In genomic region chr7:80488851-80489370, GRCh38 we compare ENCODE assay signal across 18 cellular contexts. TPM values are rescaled to one million over a fixed set of nuclear protein-coding genes. Genes with fewer than 3 reads are reported as not detected.
DNase-seq lines count a peak whose midpoint lies in the region; ATAC-seq, FAIRE-seq and TF ChIP-seq lines count a peak whose summit lies in the region.
"Had no signal": no experiment of that assay in that cellular context is flagged by ENCODE, and none has a peak within 500 bp of the region (broad histone marks: within the 10 kb centered on the region; RNA-seq: fewer than 3 reads in every experiment).

No MANE protein-coding gene starts in this region.

- FAIRE-seq in G401.6 (lab: Jason Lieb, UNC), result peak; percentile 52
- FAIRE-seq: H1, HepG2 had no signal

- no peaks in the 10 kb centered on the region for H3K27me3 ChIP-seq in HUES6 (ENCODE audit: control insufficient read depth, insufficient read depth, low read length)
- no peaks in the 10 kb centered on the region for H3K27me3 ChIP-seq in gastrocnemius medialis
- H3K27me3 ChIP-seq: BLaER1 treated with 17β-estradiol and CSF1 and Interleukin-3, amounts not matched to agents 10 nM and 100 nM had no signal

- TF ChIP-seq CTCF in gastrocnemius medialis (IDR thresholded peaks at IDR 0.05 in 4 of 5, conservative IDR thresholded peaks at IDR 0.05 in 1 of 5), result no peak

- H3K36me3 ChIP-seq in HUES6 (ENCODE audit: control insufficient read depth, insufficient read depth, low read length) (no peaks in the 10 kb centered on the region), gastrocnemius medialis (no peaks in the 10 kb centered on the region)
- H3K36me3 ChIP-seq: BLaER1 treated with 17β-estradiol and CSF1 and Interleukin-3, amounts not matched to agents 10 nM and 100 nM had no signal

- no peak overlapping the region for H3K4me3 ChIP-seq in HUES6 (ENCODE audit: low read depth, low read length)
- no peak overlapping the region for H3K4me3 ChIP-seq in gastrocnemius medialis
- H3K4me3 ChIP-seq: BLaER1 treated with 17β-estradiol and CSF1 and Interleukin-3, amounts not matched to agents 10 nM and 100 nM; PC-9; SK-N-MC had no signal

- no peak for TF ChIP-seq POLR2A in gastrocnemius medialis (IDR thresholded peaks at IDR 0.05)

- H3K9ac ChIP-seq in HUES6 (ENCODE audit: low read length), result no peak overlapping the region
- H3K9ac ChIP-seq: BLaER1 treated with 17β-estradiol and CSF1 and Interleukin-3, amounts not matched to agents 10 nM and 100 nM had no signal

- ATAC-seq in gastrocnemius medialis (peak in 1 of 2 donors; percentile 39), GM18870 (IDR thresholded peaks at IDR 0.05; ENCODE audit: unreplicated experiment) (no peak), GM18498 (IDR thresholded peaks at IDR 0.05; ENCODE audit: unreplicated experiment) (no peak)
- ATAC-seq: HepG2 had no signal

- H3K4me1 ChIP-seq in HUES6 (ENCODE audit: control insufficient read depth, insufficient read depth, low read length) (peaks cover 26% of the 10 kb centered on the region), gastrocnemius medialis (peaks cover 18 to 19% of the 10 kb centered on the region in 2 donors)

- in situ Hi-C loops in gastrocnemius medialis (cut with MboI; ENCODE audit: low sequenced_read_pairs in 4 of 4), result no loop called here

- H3K27ac ChIP-seq in HUES6 (ENCODE audit: low read depth, low read length), result peak overlapping the region; percentile 19; the same call in 1 of the 2 replicates
- peak overlapping the region; percentile 13 to 59 (median 50) for H3K27ac ChIP-seq in gastrocnemius medialis
- H3K27ac ChIP-seq: BLaER1 treated with 17β-estradiol and CSF1 and Interleukin-3, amounts not matched to agents 10 nM and 100 nM; PC-9; SK-N-MC had no signal

- DNase-seq in fibroblast of peridontal ligament (ENCODE audit: extremely low read depth) (peak; percentile 38), gastrocnemius medialis (no peak)
- no peak for DNase-seq in stimulated activated naive CD4-positive, alpha-beta T cell treated with Interleukin-2 at 50 U/mL for 16 hours (lab: John Stamatoyannopoulos, UW)
- DNase-seq: COR-L47, MM.1S, NCI-H1105, NCI-H187, NCI-H446, NCI-H748 treated with DMSO at 0.1 percent for 48 hours, PC-9 had no signal

- intact Hi-C loops in gastrocnemius medialis (cut with DNase I; ENCODE audit: low total_unique reads), result no loop called here

- H3K9me3 ChIP-seq in HUES6 (ENCODE audit: control insufficient read depth, insufficient read depth, low read depth, low read length) (no peaks in the 10 kb centered on the region), gastrocnemius medialis (no peaks in the 10 kb centered on the region)
- H3K9me3 ChIP-seq: BLaER1 treated with 17β-estradiol and CSF1 and Interleukin-3, amounts not matched to agents 10 nM and 100 nM had no signal

RNA-seq across cellular contexts. Expression of gene GNAT3, which starts 23.0 kb away (rescaled TPM):
- total RNA-seq in gastrocnemius medialis, result not detected
- total RNA-seq: H1, HepG2, PC-9 had no signal
